33 cellular contexts compared by ENCODE assay signal in the genomic region with DNA sequence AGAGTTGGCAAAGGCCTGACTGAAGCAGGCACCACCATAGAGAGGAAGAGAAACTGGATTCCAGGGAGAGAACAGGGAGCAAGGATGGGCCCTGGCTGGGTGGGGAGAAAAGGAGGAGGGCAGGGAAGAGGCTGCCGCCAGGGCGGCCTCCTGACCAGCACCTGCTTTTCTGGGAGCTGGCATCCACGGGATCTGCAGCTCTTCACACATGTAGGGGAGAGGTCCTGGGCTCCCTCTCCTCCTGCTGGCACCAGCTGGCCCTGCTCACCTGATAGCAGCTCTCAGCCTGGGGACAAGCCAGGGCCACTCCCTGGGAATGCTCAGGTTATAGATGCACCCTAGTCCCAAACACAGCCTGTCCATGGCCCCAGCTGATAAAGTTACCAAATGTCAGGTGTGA. TPM values are rescaled to one million over a fixed set of nuclear protein-coding genes. Genes with fewer than 3 reads are reported as not detected.
"Had no signal": no experiment of that assay in that cellular context is flagged by ENCODE, and none has a peak within 500 bp of the region (broad histone marks: within the 10 kb centered on the region; RNA-seq: fewer than 3 reads in every experiment).

No MANE protein-coding gene starts in this region.

- H3K4me3 Mint-ChIP-seq: activated B cell treated with CpG ODN at 0.5 μM for 24 hours; activated CD4-positive, alpha-beta T cell treated with anti-CD3 and anti-CD28 coated beads, Interleukin-2, amount 10 ng/mL, durations not matched to agents 24 days and 14 days; activated naive CD4-positive, alpha-beta T cell treated with anti-CD3 and anti-CD28 coated beads, Interleukin-2, amount 10 ng/mL, durations not matched to agents 7 days and 5 days; activated naive CD8-positive, alpha-beta T cell treated with anti-CD3 and anti-CD28 coated beads for 36 hours; activated T-helper 17 cell treated with anti-CD3 and anti-CD28 coated beads, Interleukin-2, amount 50 U/mL, for 72 hours; T-cell had no signal

- H3K4me1 Mint-ChIP-seq: activated CD4-positive, alpha-beta T cell treated with anti-CD3 and anti-CD28 coated beads, Interleukin-2, amount 10 ng/mL, durations not matched to agents 24 days and 14 days; activated naive CD4-positive, alpha-beta T cell treated with anti-CD3 and anti-CD28 coated beads, Interleukin-2, amount 10 ng/mL, durations not matched to agents 7 days and 5 days; activated naive CD8-positive, alpha-beta T cell treated with anti-CD3 and anti-CD28 coated beads for 36 hours; activated T-helper 17 cell treated with anti-CD3 and anti-CD28 coated beads, Interleukin-2, amount 50 U/mL, for 72 hours; T-cell had no signal

- H3K27me3 Mint-ChIP-seq: activated B cell treated with CpG ODN at 0.5 μM for 24 hours; activated CD4-positive, alpha-beta T cell treated with anti-CD3 and anti-CD28 coated beads, Interleukin-2, amount 10 ng/mL, durations not matched to agents 24 days and 14 days; activated naive CD4-positive, alpha-beta T cell treated with anti-CD3 and anti-CD28 coated beads, Interleukin-2, amount 10 ng/mL, durations not matched to agents 7 days and 5 days; activated naive CD8-positive, alpha-beta T cell treated with anti-CD3 and anti-CD28 coated beads for 36 hours; activated T-helper 17 cell treated with anti-CD3 and anti-CD28 coated beads, Interleukin-2, amount 50 U/mL, for 72 hours had no signal

- H3K27me3 ChIP-seq: brain microvascular endothelial cell had no signal

- H3K36me3 Mint-ChIP-seq: activated naive CD4-positive, alpha-beta T cell treated with anti-CD3 and anti-CD28 coated beads, Interleukin-2, amount 10 ng/mL, durations not matched to agents 7 days and 5 days had no signal

- ATAC-seq: activated T-helper 17 cell treated with anti-CD3 and anti-CD28 coated beads, Interleukin-2, amount 50 U/mL, for 72 hours; K562; Panc1; Right ventricle myocardium inferior; T-cell had no signal

- H3K27ac ChIP-seq: brain microvascular endothelial cell, SK-N-MC had no signal

- H3K4me3 ChIP-seq: K562, SK-N-MC had no signal

- H3K36me3 ChIP-seq: brain microvascular endothelial cell had no signal

- H3K27ac Mint-ChIP-seq: activated B cell treated with CpG ODN at 0.5 μM for 24 hours; activated CD4-positive, alpha-beta T cell treated with anti-CD3 and anti-CD28 coated beads, Interleukin-2, amount 10 ng/mL, durations not matched to agents 24 days and 14 days; activated naive CD4-positive, alpha-beta T cell treated with anti-CD3 and anti-CD28 coated beads, Interleukin-2, amount 10 ng/mL, durations not matched to agents 7 days and 5 days; activated naive CD8-positive, alpha-beta T cell treated with anti-CD3 and anti-CD28 coated beads for 36 hours; activated T-helper 17 cell treated with anti-CD3 and anti-CD28 coated beads, Interleukin-2, amount 50 U/mL, for 72 hours; T-cell had no signal

- DNase-seq: activated B cell treated with CpG ODN at 0.5 μM for 24 hours; activated CD4-positive, alpha-beta T cell treated with anti-CD3 and anti-CD28 coated beads for 1 hour; activated CD4-positive, alpha-beta T cell treated with anti-CD3 and anti-CD28 coated beads, Interleukin-2, amount 10 ng/mL, durations not matched to agents 24 days and 14 days; activated CD4-positive, alpha-beta T cell treated with anti-CD3 and anti-CD28 coated beads, Interleukin-2, amount 50 U/mL, for 48 hours; activated gamma-delta T cell; activated naive CD4-positive, alpha-beta T cell treated with anti-CD3 and anti-CD28 coated beads, Interleukin-2, amount 10 ng/mL, durations not matched to agents 7 days and 5 days; activated naive CD8-positive, alpha-beta T cell treated with anti-CD3 and anti-CD28 coated beads for 36 hours; activated T-cell treated with anti-CD3 and anti-CD28 coated beads for 4 hours; activated T-cell treated with anti-CD3 and anti-CD28 coated beads, Interleukin-2, amount 50 U/mL, for 48 hours; brain microvascular endothelial cell; cerebellar nuclear complex; NCI-H1092; NCI-H1417; NCI-H1694 treated with DMSO at 0.1 percent for 48 hours; NCI-H2081; NCI-H2227 treated with DMSO at 0.1 percent for 48 hours; NCI-H446 treated with DMSO at 0.1 percent for 48 hours; NCI-H526; NK-92 treated with Interleukin-12 subunit alpha and Interleukin-12 subunit beta, amount 100 ng/mL, for 24 hours; OCI-M1; RPMI8226; T-cell; T-helper 2 cell; T1000 had no signal

RNA-seq across cellular contexts. Expression of a gene that starts 39.9 kb away (rescaled TPM):
- total RNA-seq: activated B cell treated with CpG ODN at 0.5 μM for 24 hours; activated CD4-positive, alpha-beta T cell treated with anti-CD3 and anti-CD28 coated beads, Interleukin-2, amount 10 ng/mL, durations not matched to agents 24 days and 14 days; activated naive CD8-positive, alpha-beta T cell treated with anti-CD3 and anti-CD28 coated beads for 36 hours; activated T-helper 17 cell treated with anti-CD3 and anti-CD28 coated beads, Interleukin-2, amount 50 U/mL, for 72 hours; cardiac septum; K562; M059J; Right ventricle myocardium inferior; T-cell had no signal
- polyA plus RNA-seq: K562 had no signal

RNA-seq across cellular contexts. Expression of a gene that starts 56.1 kb away (rescaled TPM):
- total RNA-seq: activated CD4-positive, alpha-beta T cell treated with anti-CD3 and anti-CD28 coated beads, Interleukin-2, amount 10 ng/mL, durations not matched to agents 24 days and 14 days; activated naive CD8-positive, alpha-beta T cell treated with anti-CD3 and anti-CD28 coated beads for 36 hours; activated T-helper 17 cell treated with anti-CD3 and anti-CD28 coated beads, Interleukin-2, amount 50 U/mL, for 72 hours; cardiac septum; K562; LHCN-M2; M059J; Right ventricle myocardium inferior; T-cell had no signal
- polyA plus RNA-seq: adipose tissue, K562 had no signal
